In the genomic region with DNA sequence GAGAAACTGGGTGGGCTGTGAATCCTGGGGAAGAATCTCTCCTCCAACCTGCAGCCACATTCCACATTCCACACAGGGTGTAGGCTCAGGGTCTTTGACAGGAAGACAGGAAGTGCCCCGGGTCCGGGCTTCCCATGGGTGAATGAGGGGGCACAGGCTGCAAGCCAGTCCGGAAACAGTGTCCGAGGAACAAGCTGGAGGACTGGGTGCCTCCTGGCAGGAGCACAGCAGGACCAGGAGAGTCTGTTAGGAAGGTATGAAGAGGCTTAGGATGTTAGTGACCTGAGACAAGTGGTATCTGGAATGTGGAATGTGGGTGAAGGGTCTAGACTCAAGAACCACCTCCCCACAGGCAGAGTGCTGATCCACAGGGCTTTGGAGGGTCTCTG, we compare ENCODE assay signal across 26 cellular contexts.
"Had no signal": no experiment of that assay in that cellular context is flagged by ENCODE, and none has a peak within 500 bp of the region (broad histone marks: within the 10 kb centered on the region; RNA-seq: fewer than 3 reads in every experiment).

No MANE protein-coding gene starts in this region.

- H3K9me3 Mint-ChIP-seq: activated CD4-positive, alpha-beta memory T cell treated with anti-CD3 and anti-CD28 coated beads, Interleukin-2, amount 10 ng/mL, durations not matched to agents 7 days and 5 days; activated CD4-positive, alpha-beta T cell treated with anti-CD3 and anti-CD28 coated beads, Interleukin-2, amount 10 ng/mL, durations not matched to agents 7 days and 5 days; activated naive CD4-positive, alpha-beta T cell treated with anti-CD3 and anti-CD28 coated beads, Interleukin-2, amount 50 U/mL, for 24 hours; activated naive CD8-positive, alpha-beta T cell treated with anti-CD3 and anti-CD28 coated beads, Interleukin-2, amount 50 U/mL, for 24 hours; activated T-cell treated with anti-CD3 and anti-CD28 coated beads, Interleukin-2, amount 50 U/mL, for 4 hours; activated T-helper 17 cell treated with anti-CD3 and anti-CD28 coated beads, Interleukin-2, amount 50 U/mL, for 72 hours; memory B cell; naive thymus-derived CD8-positive, alpha-beta T cell; stimulated activated effector memory CD8-positive, alpha-beta T cell treated with anti-CD3 and anti-CD28 coated beads, Interleukin-12 subunit alpha, Interleukin-12 subunit beta, amount 100 ng/mL, for 72 hours; stimulated activated naive CD8-positive, alpha-beta T cell treated with anti-CD3 and anti-CD28 coated beads, Interleukin-15, Interleukin-2, amounts not matched to agents 100 ng/mL and 50 ng/mL, for 24 hours; WTC11 had no signal

- ATAC-seq: activated naive CD8-positive, alpha-beta T cell treated with anti-CD3 and anti-CD28 coated beads, Interleukin-2, amount 50 U/mL, for 24 hours; activated T-cell treated with anti-CD3 and anti-CD28 coated beads, Interleukin-2, amount 50 U/mL, for 4 hours; activated T-helper 17 cell treated with anti-CD3 and anti-CD28 coated beads, Interleukin-2, amount 50 U/mL, for 72 hours; gastrocnemius medialis; left cardiac atrium; naive thymus-derived CD8-positive, alpha-beta T cell; right lobe of liver; SK-N-SH treated with all-trans-retinoic acid at 6 μM for 48 hours; stimulated activated effector memory CD8-positive, alpha-beta T cell treated with anti-CD3 and anti-CD28 coated beads, Interleukin-12 subunit alpha, Interleukin-12 subunit beta, amount 100 ng/mL, for 72 hours; T-helper 17 cell; WTC11 had no signal

- DNase-seq: activated CD4-positive, alpha-beta memory T cell treated with anti-CD3 and anti-CD28 coated beads, Interleukin-2, amount 10 ng/mL, durations not matched to agents 7 days and 5 days; activated CD4-positive, alpha-beta T cell treated with anti-CD3 and anti-CD28 coated beads for 1 hour; activated CD4-positive, alpha-beta T cell treated with anti-CD3 and anti-CD28 coated beads, Interleukin-2, amount 10 ng/mL, durations not matched to agents 7 days and 5 days; activated naive CD8-positive, alpha-beta T cell treated with anti-CD3 and anti-CD28 coated beads, Interleukin-2, amount 50 U/mL, for 24 hours; activated T-cell treated with anti-CD3 and anti-CD28 coated beads, Interleukin-2, amount 50 U/mL, for 4 hours; amygdala; colonic mucosa; effector memory CD4-positive, alpha-beta T cell; erythroblast; gastrocnemius medialis; glutamatergic neuron; islet precursor cell; left cardiac atrium; left ventricle myocardium superior; naive thymus-derived CD8-positive, alpha-beta T cell; right lobe of liver; small intestine; stimulated activated CD4-positive, alpha-beta T cell treated with anti-CD3 and anti-CD28 coated beads, Interleukin-4, amount 100 ng/mL, for 24 hours; T-helper 17 cell had no signal

- H3K27ac Mint-ChIP-seq: activated CD4-positive, alpha-beta memory T cell treated with anti-CD3 and anti-CD28 coated beads, Interleukin-2, amount 10 ng/mL, durations not matched to agents 7 days and 5 days; activated CD4-positive, alpha-beta T cell treated with anti-CD3 and anti-CD28 coated beads, Interleukin-2, amount 10 ng/mL, durations not matched to agents 7 days and 5 days; activated naive CD4-positive, alpha-beta T cell treated with anti-CD3 and anti-CD28 coated beads, Interleukin-2, amount 50 U/mL, for 24 hours; activated naive CD8-positive, alpha-beta T cell treated with anti-CD3 and anti-CD28 coated beads, Interleukin-2, amount 50 U/mL, for 24 hours; activated T-helper 17 cell treated with anti-CD3 and anti-CD28 coated beads, Interleukin-2, amount 50 U/mL, for 72 hours; memory B cell; stimulated activated effector memory CD8-positive, alpha-beta T cell treated with anti-CD3 and anti-CD28 coated beads, Interleukin-12 subunit alpha, Interleukin-12 subunit beta, amount 100 ng/mL, for 72 hours; stimulated activated naive CD8-positive, alpha-beta T cell treated with anti-CD3 and anti-CD28 coated beads, Interleukin-15, Interleukin-2, amounts not matched to agents 100 ng/mL and 50 ng/mL, for 24 hours; T-helper 17 cell; WTC11 had no signal

- H3K36me3 ChIP-seq: colonic mucosa had no signal

- H3K4me1 ChIP-seq: right lobe of liver had no signal

- H3K36me3 Mint-ChIP-seq: activated naive CD4-positive, alpha-beta T cell treated with anti-CD3 and anti-CD28 coated beads, Interleukin-2, amount 50 U/mL, for 24 hours; memory B cell; stimulated activated effector memory CD8-positive, alpha-beta T cell treated with anti-CD3 and anti-CD28 coated beads, Interleukin-12 subunit alpha, Interleukin-12 subunit beta, amount 100 ng/mL, for 72 hours; WTC11 had no signal

- H3K27me3 ChIP-seq: colonic mucosa, gastrocnemius medialis, right lobe of liver had no signal

- H3K27me3 Mint-ChIP-seq: activated naive CD8-positive, alpha-beta T cell treated with anti-CD3 and anti-CD28 coated beads, Interleukin-2, amount 50 U/mL, for 24 hours; stimulated activated naive CD8-positive, alpha-beta T cell treated with anti-CD3 and anti-CD28 coated beads, Interleukin-15, Interleukin-2, amounts not matched to agents 100 ng/mL and 50 ng/mL, for 24 hours had no signal

- H3K4me3 Mint-ChIP-seq: activated CD4-positive, alpha-beta memory T cell treated with anti-CD3 and anti-CD28 coated beads, Interleukin-2, amount 10 ng/mL, durations not matched to agents 7 days and 5 days; activated CD4-positive, alpha-beta T cell treated with anti-CD3 and anti-CD28 coated beads, Interleukin-2, amount 10 ng/mL, durations not matched to agents 7 days and 5 days; activated naive CD4-positive, alpha-beta T cell treated with anti-CD3 and anti-CD28 coated beads, Interleukin-2, amount 50 U/mL, for 24 hours; activated naive CD8-positive, alpha-beta T cell treated with anti-CD3 and anti-CD28 coated beads, Interleukin-2, amount 50 U/mL, for 24 hours; activated T-cell treated with anti-CD3 and anti-CD28 coated beads, Interleukin-2, amount 50 U/mL, for 4 hours; activated T-helper 17 cell treated with anti-CD3 and anti-CD28 coated beads, Interleukin-2, amount 50 U/mL, for 72 hours; memory B cell; naive thymus-derived CD8-positive, alpha-beta T cell; stimulated activated effector memory CD8-positive, alpha-beta T cell treated with anti-CD3 and anti-CD28 coated beads, Interleukin-12 subunit alpha, Interleukin-12 subunit beta, amount 100 ng/mL, for 72 hours; stimulated activated naive CD8-positive, alpha-beta T cell treated with anti-CD3 and anti-CD28 coated beads, Interleukin-15, Interleukin-2, amounts not matched to agents 100 ng/mL and 50 ng/mL, for 24 hours; T-helper 17 cell; WTC11 had no signal

- H3K27ac ChIP-seq: colonic mucosa, gastrocnemius medialis, right lobe of liver had no signal

- H3K9me3 ChIP-seq: colonic mucosa, gastrocnemius medialis, right lobe of liver had no signal

- H3K4me3 ChIP-seq: colonic mucosa, gastrocnemius medialis, right lobe of liver had no signal

- H3K4me1 Mint-ChIP-seq: activated CD4-positive, alpha-beta memory T cell treated with anti-CD3 and anti-CD28 coated beads, Interleukin-2, amount 10 ng/mL, durations not matched to agents 7 days and 5 days; activated CD4-positive, alpha-beta T cell treated with anti-CD3 and anti-CD28 coated beads, Interleukin-2, amount 10 ng/mL, durations not matched to agents 7 days and 5 days; activated naive CD4-positive, alpha-beta T cell treated with anti-CD3 and anti-CD28 coated beads, Interleukin-2, amount 50 U/mL, for 24 hours; activated naive CD8-positive, alpha-beta T cell treated with anti-CD3 and anti-CD28 coated beads, Interleukin-2, amount 50 U/mL, for 24 hours; activated T-helper 17 cell treated with anti-CD3 and anti-CD28 coated beads, Interleukin-2, amount 50 U/mL, for 72 hours; memory B cell; naive thymus-derived CD8-positive, alpha-beta T cell; stimulated activated effector memory CD8-positive, alpha-beta T cell treated with anti-CD3 and anti-CD28 coated beads, Interleukin-12 subunit alpha, Interleukin-12 subunit beta, amount 100 ng/mL, for 72 hours had no signal
